In genomic region chr21:43809346-43809799, GRCh38 we compare ENCODE assay signal across 21 cellular contexts. TPM values are rescaled to one million over a fixed set of nuclear protein-coding genes. Genes with fewer than 3 reads are reported as not detected.
DNase-seq lines count a peak whose midpoint lies in the region; ATAC-seq, FAIRE-seq and TF ChIP-seq lines count a peak whose summit lies in the region.
"Had no signal": no experiment of that assay in that cellular context is flagged by ENCODE, and none has a peak within 500 bp of the region (broad histone marks: within the 10 kb centered on the region; RNA-seq: fewer than 3 reads in every experiment).

No MANE protein-coding gene starts in this region.

- H3K4me2 ChIP-seq in DOHH2 (ENCODE audit: low read length) (peak overlapping the region; percentile 92), IMR-90 (ENCODE audit: low read depth, low read length) (no peak overlapping the region), GM12878 (ENCODE audit: control insufficient read depth, insufficient read depth) (no peak overlapping the region)

- peak overlapping the region; percentile 29 for H2AK9ac ChIP-seq in IMR-90 (replicated peaks; ENCODE audit: low read depth, low read length, poor library complexity)

- H3K27ac ChIP-seq in DOHH2 (ENCODE audit: low read depth, low read length) (peak overlapping the region; percentile 73), IMR-90 (ENCODE audit: insufficient read depth, low read length) (no peak overlapping the region), GM12878 (ENCODE audit: control insufficient read depth, insufficient read depth) (no peak overlapping the region; the same call in 1 of the 2 replicates)
- H3K27ac ChIP-seq: Peyer's patch had no signal

- RAD21 ChIA-PET in GM12878 (lab: Charles Lee; ENCODE audit: unreplicated experiment): interaction anchor here (1.2 to 3.6 kb wide), 2 partner anchors 129 to 130 kb away, joined by 4 to 21 read pairs; no protein-coding TSS in a partner anchor

- H3K79me2 ChIP-seq in DOHH2 (ENCODE audit: control insufficient read depth, low read length): peaks cover 40% of the 10 kb centered on the region
- peaks cover 7% of the 10 kb centered on the region for H3K79me2 ChIP-seq in GM12878 (ENCODE audit: control insufficient read depth, insufficient read depth, low read length)

- no peak overlapping the region for H2BK120ac ChIP-seq in IMR-90 (ENCODE audit: low read depth, low read length)

- H3K27ac Mint-ChIP-seq in activated CD4-positive, alpha-beta memory T cell treated with anti-CD3 and anti-CD28 coated beads for 36 hours: no peak overlapping the region

- no peaks in the 10 kb centered on the region for H3K79me1 ChIP-seq in IMR-90 (ENCODE audit: low read depth in 1 of 2, low read length in 2 of 2)

- no peak overlapping the region for H2AK5ac ChIP-seq in IMR-90 (ENCODE audit: low read depth, low read length)

- TF ChIP-seq RAD21 in IMR-90 (IDR thresholded peaks at IDR 0.05; ENCODE audit: low read length): no peak
- no peak for TF ChIP-seq RAD21 in GM12878 (IDR thresholded peaks at IDR 0.05; ENCODE audit: insufficient read depth, low read depth, low read length)

- dilution Hi-C loops in IMR-90 (cut with HindIII; ENCODE audit: low sequenced_read_pairs, unreplicated experiment): no loop called here

- peaks cover 30% of the 10 kb centered on the region for H3K36me3 ChIP-seq in DOHH2 (ENCODE audit: control insufficient read depth, low read length)
- H3K36me3 ChIP-seq in IMR-90 (ENCODE audit: control insufficient read depth, insufficient read depth, low read length): peaks cover 5% of the 10 kb centered on the region
- H3K36me3 ChIP-seq in GM12878 (ENCODE audit: control insufficient read depth in 2 of 2, insufficient read depth in 2 of 2, low read length in 1 of 2): peaks cover 0 to 5% of the 10 kb centered on the region in 2 experiments; a peak in 2 of 4 replicates
- H3K36me3 ChIP-seq: Peyer's patch had no signal

- DNase-seq in IMR-90: no peak
- DNase-seq in GM12878 (ENCODE audit: low read depth, low spot score): no peak
- DNase-seq in left lobe of liver (ENCODE audit: low spot score): peak; percentile 83
- no peak for DNase-seq in activated CD4-positive, alpha-beta T cell treated with anti-CD3 and anti-CD28 coated beads, Interleukin-2, amount 50 U/mL, for 1 hour
- DNase-seq in activated CD4-positive, alpha-beta memory T cell treated with anti-CD3 and anti-CD28 coated beads for 36 hours: no peak
- DNase-seq in T-helper 9 cell: no peak
- DNase-seq: CD8-positive, alpha-beta memory T cell; DND-41; GDM1; GOT3; MG63; NCI-H1092 treated with DMSO at 0.1 percent for 48 hours; NCI-H2081 treated with DMSO at 0.1 percent for 48 hours; NCI-H510A treated with DMSO at 0.1 percent for 48 hours; Peyer's patch; Right ventricle myocardium superior had no signal

- CTCF ChIA-PET in IMR-90 (lab: Yijun Ruan, JAX) (no interaction called here), GM12878 (lab: Yijun Ruan, JAX) (interaction anchor here (0.5 to 4.5 kb wide), 5 partner anchors 58 to 166 kb away, joined by 3 to 39 read pairs (median 4); no protein-coding TSS in a partner anchor)
- CTCF ChIA-PET in activated CD4-positive, alpha-beta memory T cell treated with anti-CD3 and anti-CD28 coated beads for 36 hours (lab: Charles Lee): interaction anchor here (0.8 to 3.8 kb wide), 4 partner anchors 15 to 137 kb away, joined by 3 to 22 read pairs (median 3); no protein-coding TSS in a partner anchor

- SMC1A ChIA-PET in GM12878 (lab: Charles Lee; ENCODE audit: uncharacterized antibody, unreplicated experiment): interaction anchor here (1.0 to 3.3 kb wide), 2 partner anchors 88 to 166 kb away, joined by 4 to 16 read pairs; no protein-coding TSS in a partner anchor

- TF ChIP-seq CTCF in DOHH2 (IDR thresholded peaks at IDR 0.05; ENCODE audit: low read depth, low read length, poor library complexity, severe bottlenecking): peak; percentile 5
- no peak for TF ChIP-seq CTCF in IMR-90 (conservative IDR thresholded peaks at IDR 0.05; ENCODE audit: low read depth, low read length)
- TF ChIP-seq CTCF in GM12878 (IDR thresholded peaks at IDR 0.05 in 2 of 3, conservative IDR thresholded peaks at IDR 0.05 in 1 of 3; ENCODE audit: control insufficient read depth in 2 of 3, extremely low read depth in 1 of 3, insufficient read depth in 1 of 3, low read depth in 3 of 3, low read length in 3 of 3): no peak

- H2BK20ac ChIP-seq in IMR-90 (ENCODE audit: low read depth, low read length): no peak overlapping the region

- TF ChIP-seq EP300 in GM12878 (IDR thresholded peaks at IDR 0.05; ENCODE audit: borderline replicate concordance in 1 of 2, control insufficient read depth in 1 of 2, low read depth in 2 of 2, low read length in 2 of 2): no peak

- peaks cover 4% of the 10 kb centered on the region for H3K4me1 Mint-ChIP-seq in activated CD4-positive, alpha-beta memory T cell treated with anti-CD3 and anti-CD28 coated beads for 36 hours (ENCODE audit: low read depth)

- WGBS in IMR-90 (ENCODE audit: extremely low coverage in 2 of 2, insufficient read length in 1 of 2), 2 experiments: 83% methylated on average over 9 of the region's 16 CpGs; no CpG with 5 or more reads in 1 of the 2 experiments
- 85% methylated on average over 10 of the region's 16 CpGs for WGBS in GM12878 (ENCODE audit: insufficient coverage, insufficient replicate concordance, low lambda C conversion rate, missing lambda C conversion rate)

- H3K56ac ChIP-seq in IMR-90 (ENCODE audit: extremely low read depth, insufficient read depth, low read length): no peak overlapping the region

- no peak overlapping the region for H3K14ac ChIP-seq in IMR-90 (replicated peaks; ENCODE audit: low read depth, low read length)

- H2BK15ac ChIP-seq in IMR-90 (ENCODE audit: low read depth, low read length): no peak overlapping the region

- no peak for TF ChIP-seq POLR2A in IMR-90 (IDR thresholded peaks at IDR 0.05; ENCODE audit: low read depth, low read length)
- TF ChIP-seq POLR2A in GM12878 (IDR thresholded peaks at IDR 0.05; ENCODE audit: low read depth, low read length): no peak

- BruUV-seq in IMR-90 (replicated peaks; lab: Mats Ljungman, UMichigan) (no TSS peak), GM12878 (replicated peaks; lab: Mats Ljungman, UMichigan) (no TSS peak)

- FAIRE-seq in GM12878 (lab: Jason Lieb, UNC): no peak
- FAIRE-seq: D721Med, GM18507 had no signal

- no peaks in the 10 kb centered on the region for H3K9me2 ChIP-seq in DOHH2 (replicated peaks; ENCODE audit: control insufficient read depth, low read length)

- H3K9me3 ChIP-seq in DOHH2 (ENCODE audit: control insufficient read depth, insufficient read depth, low read length) (no peaks in the 10 kb centered on the region), IMR-90 (ENCODE audit: control insufficient read depth, insufficient read depth, low read length) (no peaks in the 10 kb centered on the region), GM12878 (replicated peaks; ENCODE audit: control insufficient read depth, insufficient read depth, low read length) (no peaks in the 10 kb centered on the region)
- H3K9me3 ChIP-seq: MG63, Peyer's patch had no signal

- no peak overlapping the region for H3K4me3 Mint-ChIP-seq in activated CD4-positive, alpha-beta memory T cell treated with anti-CD3 and anti-CD28 coated beads for 36 hours
- H3K4me3 Mint-ChIP-seq: CD8-positive, alpha-beta memory T cell had no signal

- H3F3A ChIP-seq in DOHH2 (ENCODE audit: control insufficient read depth, insufficient read depth): peaks cover 19% of the 10 kb centered on the region

- H4K8ac ChIP-seq in IMR-90 (ENCODE audit: low read depth in 2 of 2, low read length in 2 of 2): no peak overlapping the region

- no peak overlapping the region for H4K5ac ChIP-seq in IMR-90 (ENCODE audit: low read depth, low read length)

- in situ Hi-C loops in IMR-90 (cut with MboI; ENCODE audit: low sequenced_read_pairs) (no loop called here), GM12878 (cut with MboI) (loop anchor here (5.0 kb wide), 2 partner anchors 113 to 168 kb away; no protein-coding TSS in a partner anchor)

- H3K9me1 ChIP-seq in IMR-90 (ENCODE audit: insufficient read depth, low read length): no peaks in the 10 kb centered on the region

- no peak overlapping the region for H3K23ac ChIP-seq in IMR-90 (ENCODE audit: low read depth, low read length)

- POLR2A ChIA-PET in IMR-90 (lab: Charles Lee; ENCODE audit: unreplicated experiment) (no interaction called here), GM12878 (lab: Charles Lee) (no interaction called here)
- POLR2A ChIA-PET in activated CD4-positive, alpha-beta memory T cell treated with anti-CD3 and anti-CD28 coated beads for 36 hours (lab: Charles Lee): no interaction called here

- H3K27me3 Mint-ChIP-seq in activated CD4-positive, alpha-beta memory T cell treated with anti-CD3 and anti-CD28 coated beads for 36 hours: no peaks in the 10 kb centered on the region

- no peak overlapping the region for H3K4ac ChIP-seq in IMR-90 (ENCODE audit: low read depth, low read length)

- peaks cover 4% of the 10 kb centered on the region for H3K36me3 Mint-ChIP-seq in activated CD4-positive, alpha-beta memory T cell treated with anti-CD3 and anti-CD28 coated beads for 36 hours

- no peak overlapping the region for H4K91ac ChIP-seq in IMR-90 (ENCODE audit: insufficient read depth, low read depth, low read length)

- no peaks in the 10 kb centered on the region for H3K9me3 Mint-ChIP-seq in activated CD4-positive, alpha-beta memory T cell treated with anti-CD3 and anti-CD28 coated beads for 36 hours
- H3K9me3 Mint-ChIP-seq: CD8-positive, alpha-beta memory T cell had no signal

- H3K4me1 ChIP-seq in DOHH2 (ENCODE audit: control insufficient read depth, low read length): peaks cover 69% of the 10 kb centered on the region
- peaks cover 2% of the 10 kb centered on the region; the same call in 1 of the 2 replicates for H3K4me1 ChIP-seq in IMR-90 (ENCODE audit: control insufficient read depth, insufficient read depth, low read length)
- peaks cover 54% of the 10 kb centered on the region for H3K4me1 ChIP-seq in GM12878 (ENCODE audit: control insufficient read depth, insufficient read depth, low read length)

- H4K20me1 ChIP-seq in DOHH2 (ENCODE audit: control insufficient read depth, insufficient read depth, low read depth, low read length): peaks cover 4% of the 10 kb centered on the region; the same call in 1 of the 2 replicates
- H4K20me1 ChIP-seq in IMR-90 (ENCODE audit: insufficient read depth, low read length): peaks cover 7% of the 10 kb centered on the region
- H4K20me1 ChIP-seq in GM12878 (ENCODE audit: control insufficient read depth, insufficient read depth): no peaks in the 10 kb centered on the region

- intact Hi-C loops in IMR-90 (cut with micrococcal nuclease) (no loop called here), GM12878 (cut with micrococcal nuclease; ENCODE audit: unreplicated experiment) (no loop called here)
- intact Hi-C loops in activated CD4-positive, alpha-beta memory T cell treated with anti-CD3 and anti-CD28 coated beads for 36 hours (cut with micrococcal nuclease): loop anchor here (10.0 kb wide), 1 partner anchor 495 kb away; the partner anchor contains the start of gene PFKL

- ATAC-seq in IMR-90 (ENCODE audit: low read depth): no peak
- ATAC-seq in GM12878: no peak
- peak; percentile 62 for ATAC-seq in left lobe of liver
- ATAC-seq in GM21717 (IDR thresholded peaks at IDR 0.05; ENCODE audit: unreplicated experiment): no peak
- ATAC-seq: SK-N-SH treated with all-trans-retinoic acid at 6 μM for 48 hours had no signal

- H3K18ac ChIP-seq in IMR-90 (ENCODE audit: low read depth, low read length): no peak overlapping the region

- H3K9ac ChIP-seq in IMR-90 (ENCODE audit: low read depth, low read length): no peak overlapping the region
- 0 out of 2 replicates have a peak overlapping the region, but pooled peaks have one; percentile 16 for H3K9ac ChIP-seq in GM12878 (ENCODE audit: control insufficient read depth, insufficient read depth, low read length)

- H3K27me3 ChIP-seq in DOHH2 (ENCODE audit: control insufficient read depth, low read length) (no peaks in the 10 kb centered on the region), IMR-90 (ENCODE audit: control insufficient read depth, insufficient read depth, low read length) (no peaks in the 10 kb centered on the region), GM12878 (replicated peaks in 1 of 2; ENCODE audit: control insufficient read depth in 2 of 2, insufficient read depth in 2 of 2, low read length in 1 of 2) (no peaks in the 10 kb centered on the region)
- H3K27me3 ChIP-seq: MG63, Peyer's patch had no signal

- H2BK5ac ChIP-seq in IMR-90 (ENCODE audit: low read depth, low read length, poor library complexity, severe bottlenecking): no peak overlapping the region

- H3K4me3 ChIP-seq in DOHH2 (ENCODE audit: low read length) (peak overlapping the region; percentile 73), IMR-90 (ENCODE audit: insufficient read depth, low read depth, low read length) (no peak overlapping the region), GM12878 (no peak overlapping the region)
- H3K4me3 ChIP-seq: MG63, Peyer's patch had no signal

- no peak overlapping the region for H2AFZ ChIP-seq in IMR-90 (replicated peaks; ENCODE audit: low read length, poor library complexity)
- H2AFZ ChIP-seq in GM12878 (ENCODE audit: control insufficient read depth, low read depth, low read length): no peak overlapping the region

RNA-seq across cellular contexts. Expression of gene RRP1, which starts 20.0 kb away (rescaled TPM):
- total RNA-seq in IMR-90 (2012; rRNA removed): 18.3 and 23.3 TPM in 2 replicates
- 18.1 and 20.2 TPM in 2 replicates for polyA plus RNA-seq in IMR-90 (2012; rRNA removed)
- 12.4 and 18.5 TPM in 2 replicates for polyA plus RNA-seq in IMR-90 (2012; cell fraction: cytosol; rRNA removed)
- polyA plus RNA-seq in IMR-90 (2012; cell fraction: nucleus; rRNA removed; ENCODE audit: low replicate concordance): 28.8 and 33.8 TPM in 2 replicates
- 118 and 141 TPM in 2 replicates for total RNA-seq in GM12878 (2013; cell fraction: nucleolus; rRNA removed)
- 32.5 and 40.9 TPM in 2 replicates for total RNA-seq in GM12878 (2014; rRNA removed)
- total RNA-seq in GM12878 (2014; rRNA removed; fragmentation: Illumina TruSeq; extraction: Trizol): 22.3 and 23.8 TPM in 2 replicates
- 58.7 and 65.3 TPM in 2 replicates for total RNA-seq in GM12878 (2021)
- polyA plus RNA-seq in GM12878 (2011; ENCODE audit: low read depth): 12.8 TPM
- polyA plus RNA-seq in GM12878 (2011; rRNA removed): 21.8 and 26.0 TPM in 2 replicates
- polyA plus RNA-seq in GM12878 (2011; cell fraction: cytosol; rRNA removed): 24.5 and 28.0 TPM in 2 replicates
- 94.1 and 106 TPM in 2 replicates for polyA plus RNA-seq in GM12878 (2011; cell fraction: nucleus; rRNA removed)
- 24.5 and 28.7 TPM in 2 replicates for polyA plus RNA-seq in GM12878 (2012)
- 27.4 and 48.9 TPM in 2 replicates for polyA plus RNA-seq in GM12878 (2014; fragmentation: Illumina TruSeq; extraction: Trizol)
- 1 to 10 TPM in 1 of 2 experiments, under 1 TPM in 1; 0.34 to 4.3 TPM for polyA plus RNA-seq in GM12878 (2014; fragmentation: Nextera tagmentation; extraction: Ambion mirVana)
- polyA plus RNA-seq in GM12878 (2014; rRNA removed): 29.3 and 33.8 TPM in 2 replicates
- polyA plus RNA-seq in GM12878 (2016; fragmentation: Nextera tagmentation; extraction: Ambion mirVana): 10 to 100 TPM; 56.1 to 70.8 TPM
- 18.4 and 26.8 TPM in 2 replicates for polyA minus RNA-seq in GM12878 (2011; rRNA and poly(A)+ RNA removed)
- 8.8 and 11.2 TPM in 2 replicates for polyA minus RNA-seq in GM12878 (2011; cell fraction: cytosol; rRNA and poly(A)+ RNA removed)
- polyA minus RNA-seq in GM12878 (2011; cell fraction: nucleus; rRNA and poly(A)+ RNA removed): 38.6 and 59.0 TPM in 2 replicates
- 10.3 TPM for total RNA-seq in left lobe of liver
- total RNA-seq in activated CD4-positive, alpha-beta memory T cell treated with anti-CD3 and anti-CD28 coated beads for 36 hours: 10 to 100 TPM; 42.7 to 47.8 TPM

RNA-seq across cellular contexts. Expression of gene CSTB, which starts 33.3 kb away (rescaled TPM):
- total RNA-seq in IMR-90 (2012; rRNA removed) (6.1 and 6.9 TPM in 2 replicates), GM12878 (2014; rRNA removed) (18.6 and 25.9 TPM in 2 replicates), GM12878 (2014; rRNA removed; fragmentation: Illumina TruSeq; extraction: Trizol) (20.4 and 20.6 TPM in 2 replicates), GM12878 (2021) (38.3 and 39.5 TPM in 2 replicates), left lobe of liver (25.6 TPM)
- polyA plus RNA-seq in IMR-90 (2012; rRNA removed) (71.7 and 87.4 TPM in 2 replicates), GM12878 (2011; rRNA removed) (43.3 and 45.6 TPM in 2 replicates), GM12878 (2014; fragmentation: Illumina TruSeq; extraction: Trizol) (30.1 and 53.5 TPM in 2 replicates), GM12878 (2014; fragmentation: Nextera tagmentation; extraction: Ambion mirVana) (10 to 100 TPM; 12.5 to 20.2 TPM), GM12878 (2014; rRNA removed) (51.8 and 68.2 TPM in 2 replicates), GM12878 (2016; fragmentation: Nextera tagmentation; extraction: Ambion mirVana) (10 to 100 TPM; 82.3 to 82.7 TPM)
- 31.9 and 61.6 TPM in 2 replicates for polyA plus RNA-seq in IMR-90 (2012; cell fraction: cytosol; rRNA removed)
- 16.5 and 24.5 TPM in 2 replicates for polyA plus RNA-seq in IMR-90 (2012; cell fraction: nucleus; rRNA removed; ENCODE audit: low replicate concordance)
- total RNA-seq in GM12878 (2013; cell fraction: nucleolus; rRNA removed): 9.7 and 10.0 TPM in 2 replicates
- 42.8 TPM for polyA plus RNA-seq in GM12878 (2011; ENCODE audit: low read depth)
- 75.9 and 87.5 TPM in 2 replicates for polyA plus RNA-seq in GM12878 (2011; cell fraction: cytosol; rRNA removed)
- 33.9 and 42.2 TPM in 2 replicates for polyA plus RNA-seq in GM12878 (2011; cell fraction: nucleus; rRNA removed)
- 56.7 and 57.9 TPM in 2 replicates for polyA plus RNA-seq in GM12878 (2012)
- 31.5 and 36.7 TPM in 2 replicates for polyA minus RNA-seq in GM12878 (2011; rRNA and poly(A)+ RNA removed)
- polyA minus RNA-seq in GM12878 (2011; cell fraction: cytosol; rRNA and poly(A)+ RNA removed): 7.4 and 11.2 TPM in 2 replicates
- 9.4 and 9.8 TPM in 2 replicates for polyA minus RNA-seq in GM12878 (2011; cell fraction: nucleus; rRNA and poly(A)+ RNA removed)
- total RNA-seq in activated CD4-positive, alpha-beta memory T cell treated with anti-CD3 and anti-CD28 coated beads for 36 hours: 10 to 100 TPM; 40.1 to 42.3 TPM

RNA-seq across cellular contexts. Expression of gene AGPAT3, which starts 55.6 kb away (rescaled TPM):
- total RNA-seq in IMR-90 (2012; rRNA removed) (24.2 and 27.1 TPM in 2 replicates), GM12878 (2014; rRNA removed) (46.9 and 47.8 TPM in 2 replicates), GM12878 (2014; rRNA removed; fragmentation: Illumina TruSeq; extraction: Trizol) (26.1 and 28.2 TPM in 2 replicates), GM12878 (2021) (89.5 and 110 TPM in 2 replicates), left lobe of liver (127 TPM)
- polyA plus RNA-seq in IMR-90 (2012; rRNA removed) (36.2 and 38.7 TPM in 2 replicates), GM12878 (2011; rRNA removed) (27.6 and 47.8 TPM in 2 replicates), GM12878 (2014; fragmentation: Illumina TruSeq; extraction: Trizol) (19.0 and 28.7 TPM in 2 replicates), GM12878 (2014; fragmentation: Nextera tagmentation; extraction: Ambion mirVana) (1 to 10 TPM; 1.2 to 3.7 TPM), GM12878 (2014; rRNA removed) (50.0 and 53.6 TPM in 2 replicates), GM12878 (2016; fragmentation: Nextera tagmentation; extraction: Ambion mirVana) (10 to 100 TPM; 17.5 to 33.0 TPM)
- 32.1 and 32.6 TPM in 2 replicates for polyA plus RNA-seq in IMR-90 (2012; cell fraction: cytosol; rRNA removed)
- 48.7 and 55.4 TPM in 2 replicates for polyA plus RNA-seq in IMR-90 (2012; cell fraction: nucleus; rRNA removed; ENCODE audit: low replicate concordance)
- total RNA-seq in GM12878 (2013; cell fraction: nucleolus; rRNA removed): 212 and 233 TPM in 2 replicates
- 17.3 TPM for polyA plus RNA-seq in GM12878 (2011; ENCODE audit: low read depth)
- polyA plus RNA-seq in GM12878 (2011; cell fraction: cytosol; rRNA removed): 59.2 and 60.5 TPM in 2 replicates
- 80.2 and 83.8 TPM in 2 replicates for polyA plus RNA-seq in GM12878 (2011; cell fraction: nucleus; rRNA removed)
- 36.8 and 49.6 TPM in 2 replicates for polyA plus RNA-seq in GM12878 (2012)
- 62.2 and 76.5 TPM in 2 replicates for polyA minus RNA-seq in GM12878 (2011; rRNA and poly(A)+ RNA removed)
- polyA minus RNA-seq in GM12878 (2011; cell fraction: cytosol; rRNA and poly(A)+ RNA removed): 24.3 and 30.6 TPM in 2 replicates
- polyA minus RNA-seq in GM12878 (2011; cell fraction: nucleus; rRNA and poly(A)+ RNA removed): 23.3 and 43.3 TPM in 2 replicates
- 10 to 100 TPM; 71.4 to 82.4 TPM for total RNA-seq in activated CD4-positive, alpha-beta memory T cell treated with anti-CD3 and anti-CD28 coated beads for 36 hours
